In genomic region chr7:117279203-117279602, GRCh38 we compare ENCODE assay signal across 35 cellular contexts. TPM values are rescaled to one million over a fixed set of nuclear protein-coding genes. Genes with fewer than 3 reads are reported as not detected.
"Had no signal": no experiment of that assay in that cellular context is flagged by ENCODE, and none has a peak within 500 bp of the region (broad histone marks: within the 10 kb centered on the region; RNA-seq: fewer than 3 reads in every experiment).

No MANE protein-coding gene starts in this region.

- ATAC-seq: activated CD8-positive, alpha-beta memory T cell treated with anti-CD3 and anti-CD28 coated beads, Interleukin-2, amount 10 ng/mL, durations not matched to agents 7 days and 5 days; activated naive CD8-positive, alpha-beta T cell treated with anti-CD3 and anti-CD28 coated beads, Interleukin-2, amount 50 U/mL, for 24 hours; Right ventricle myocardium inferior; SK-N-SH treated with all-trans-retinoic acid at 6 μM for 48 hours; T-cell; T-helper 17 cell had no signal

- FAIRE-seq: bronchial epithelial cell, RCC 7860 had no signal

- DNase-seq: activated B cell treated with CpG ODN at 0.5 μM for 24 hours; activated CD4-positive, alpha-beta memory T cell treated with anti-CD3 and anti-CD28 coated beads, Interleukin-2, amount 10 ng/mL, durations not matched to agents 7 days and 5 days; activated CD4-positive, alpha-beta T cell treated with anti-CD3 and anti-CD28 coated beads for 48 hours; activated CD4-positive, CD25-positive, alpha-beta regulatory T cell treated with anti-CD3 and anti-CD28 coated beads, Interleukin-2, amount 50 U/mL, for 72 hours; activated CD8-positive, alpha-beta memory T cell treated with anti-CD3 and anti-CD28 coated beads for 24 hours; activated CD8-positive, alpha-beta memory T cell treated with anti-CD3 and anti-CD28 coated beads, Interleukin-2, amount 10 ng/mL, durations not matched to agents 7 days and 5 days; activated CD8-positive, alpha-beta memory T cell treated with anti-CD3 and anti-CD28 coated beads, Interleukin-2, amount 50 U/mL, for 48 hours; activated effector memory CD4-positive, alpha-beta T cell treated with Interleukin-2 at 50 U/mL for 16 hours; activated naive CD4-positive, alpha-beta T cell treated with anti-CD3 and anti-CD28 coated beads, Interleukin-2, amount 10 ng/mL, durations not matched to agents 7 days and 5 days; activated naive CD8-positive, alpha-beta T cell treated with anti-CD3 and anti-CD28 coated beads, Interleukin-2, amount 50 U/mL, for 24 hours; activated T-cell treated with anti-CD3 and anti-CD28 coated beads, Interleukin-2, amount 50 U/mL, for 48 hours; anterior cingulate cortex; central memory CD4-positive, alpha-beta T cell; Kasumi-1; MG63; NCI-H1092; NCI-H1436 treated with DMSO at 0.1 percent for 48 hours; NCI-H1694 treated with DMSO at 0.1 percent for 48 hours; NCI-H2029; NCI-H2107; NCI-H2171; NCI-H510A; NCI-H526; NCI-H748 treated with DMSO at 0.1 percent for 48 hours; NK-92 treated with Interleukin-12 subunit alpha and Interleukin-12 subunit beta, amount 100 ng/mL, for 24 hours; PC-9; SIG-M5; T-cell; T-helper 17 cell had no signal

- H3K36me3 ChIP-seq: MG63 had no signal

- H3K27ac ChIP-seq: PC-9, RWPE1 had no signal

- H3K4me3 ChIP-seq: MG63, PC-9 had no signal

- H3K4me2 ChIP-seq: PC-9 had no signal

- H3K9me3 ChIP-seq: MG63 had no signal

- H3K27me3 ChIP-seq: MG63 had no signal

- H2AFZ ChIP-seq: PC-9 had no signal

RNA-seq across cellular contexts. Expression of gene WNT2, which starts 43.7 kb away (rescaled TPM):
- total RNA-seq: activated B cell treated with CpG ODN at 0.5 μM for 24 hours; activated CD4-positive, alpha-beta memory T cell treated with anti-CD3 and anti-CD28 coated beads, Interleukin-2, amount 10 ng/mL, durations not matched to agents 7 days and 5 days; activated CD8-positive, alpha-beta memory T cell treated with anti-CD3 and anti-CD28 coated beads, Interleukin-2, amount 10 ng/mL, durations not matched to agents 7 days and 5 days; PC-9; Right ventricle myocardium inferior; SK-MEL-5; T-cell; T-helper 17 cell had no signal
